Comparison of ENCODE assay signal across 18 cellular contexts in the genomic region with DNA sequence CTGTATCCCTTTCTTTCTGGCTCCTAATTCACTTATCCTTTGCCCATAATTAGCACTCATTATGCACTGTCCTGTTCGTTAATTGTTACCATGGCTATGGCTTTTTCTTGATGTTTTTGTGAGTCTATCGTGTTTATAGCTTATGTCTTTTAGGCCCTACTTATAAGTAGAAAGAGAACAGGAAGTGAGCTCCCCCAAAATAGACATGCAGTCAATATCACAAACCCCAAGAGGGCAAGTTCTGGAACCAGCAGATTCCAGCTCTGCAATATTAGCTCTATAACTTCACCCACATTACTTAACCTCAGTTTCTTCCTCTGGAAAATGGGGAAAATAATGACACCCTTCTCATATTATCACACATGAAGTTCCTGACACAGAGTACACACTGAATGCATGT. TPM values are rescaled to one million over a fixed set of nuclear protein-coding genes. Genes with fewer than 3 reads are reported as not detected.
DNase-seq lines count a peak whose midpoint lies in the region; ATAC-seq and TF ChIP-seq lines count a peak whose summit lies in the region.
"Had no signal": no experiment of that assay in that cellular context is flagged by ENCODE, and none has a peak within 500 bp of the region (broad histone marks: within the 10 kb centered on the region; RNA-seq: fewer than 3 reads in every experiment).

No MANE protein-coding gene starts in this region.

- H2BK12ac ChIP-seq in H9 (ENCODE audit: insufficient read length, low read depth, low read length): no peak overlapping the region

- no peak overlapping the region for H4K8ac ChIP-seq in H9 (replicated peaks; ENCODE audit: insufficient read length, low read depth, low read length)

- TF ChIP-seq CTCF in dorsolateral prefrontal cortex (IDR thresholded peaks at IDR 0.05 in 54 of 56, conservative IDR thresholded peaks at IDR 0.05 in 2 of 56; ENCODE audit: low read depth in 1 of 56, partially characterized antibody in 56 of 56) (no peak), H9 (conservative IDR thresholded peaks at IDR 0.05) (no peak)

- no peaks in the 10 kb centered on the region; the same call in 1 of the 2 replicates for H3K4me1 ChIP-seq in H9 (ENCODE audit: insufficient read depth, low read length)

- H3K27me3 ChIP-seq in dorsolateral prefrontal cortex (peaks cover 0 to 7% (median 0%) of the 10 kb centered on the region in 45 donors), H9 (ENCODE audit: insufficient read depth, low read length) (no peaks in the 10 kb centered on the region)

- H4K20me1 ChIP-seq in H9 (ENCODE audit: control insufficient read depth, insufficient read depth, insufficient read length): no peaks in the 10 kb centered on the region

- no peak overlapping the region for H2BK20ac ChIP-seq in H9 (ENCODE audit: low read depth, low read length, poor library complexity, severe bottlenecking)

- H3K36me3 Mint-ChIP-seq in H9 (ENCODE audit: insufficient read depth in 1 of 3, low read depth in 3 of 3): no peaks in the 10 kb centered on the region
- H3K36me3 Mint-ChIP-seq: activated naive CD8-positive, alpha-beta T cell had no signal

- no peaks in the 10 kb centered on the region for H3K79me1 ChIP-seq in H9 (ENCODE audit: insufficient read depth, low read depth, low read length, poor library complexity, severe bottlenecking)

- no peak for TF ChIP-seq POLR2A in GM18505 (IDR thresholded peaks at IDR 0.05; ENCODE audit: borderline replicate concordance, extremely low read depth, insufficient read depth, insufficient read length)

- no CpG with 5 or more reads among the region's 2 CpGs for WGBS in H9 (ENCODE audit: extremely low coverage, insufficient read length, low lambda C conversion rate)

- H3K27ac Mint-ChIP-seq in H9: no peak overlapping the region
- H3K27ac Mint-ChIP-seq: activated naive CD8-positive, alpha-beta T cell had no signal

- no peak overlapping the region for H4K91ac ChIP-seq in H9 (ENCODE audit: insufficient read length, low read depth, low read length)

- no peak overlapping the region for H3K4me3 ChIP-seq in dorsolateral prefrontal cortex

- no peak overlapping the region for H3K18ac ChIP-seq in H9 (ENCODE audit: insufficient read length, low read depth, low read length)

- peaks cover 12% of the 10 kb centered on the region for H3K27me3 Mint-ChIP-seq in H9 (ENCODE audit: low read depth)

- no peak overlapping the region for H3T11ph ChIP-seq in H9 (ENCODE audit: low read length)

- H3K23me2 ChIP-seq in H9 (ENCODE audit: insufficient read length, low read depth, low read length, poor library complexity, severe bottlenecking): no peaks in the 10 kb centered on the region

- H3K27ac ChIP-seq in dorsolateral prefrontal cortex (peak overlapping the region in 1 of 59 donors; percentile 34), H9 (ENCODE audit: insufficient read length, low read depth, low read length) (no peak overlapping the region)

- H3K9me3 Mint-ChIP-seq in H9: no peaks in the 10 kb centered on the region

- no peak overlapping the region for H2AK5ac ChIP-seq in H9 (ENCODE audit: insufficient read length, low read length)

- H3K56ac ChIP-seq in H9 (ENCODE audit: insufficient read length, low read depth, low read length): no peak overlapping the region

- no peak overlapping the region for H3K9ac ChIP-seq in H9 (ENCODE audit: extremely low read depth, insufficient read length, low read length)

- no peak overlapping the region for H3K23ac ChIP-seq in H9 (ENCODE audit: insufficient read length, low read depth, low read length)

- DNase-seq in medulla oblongata (ENCODE audit: extremely low spot score): peak; percentile 48
- no peak for DNase-seq in dorsolateral prefrontal cortex
- no peak for DNase-seq in DMS 273 (lab: John Stamatoyannopoulos, UW; ENCODE audit: unreplicated experiment)
- no peak for DNase-seq in NCI-H146 (lab: John Stamatoyannopoulos, UW)
- DNase-seq in H9: no peak
- DNase-seq: activated T-cell treated with anti-CD3 and anti-CD28 coated beads, Interleukin-2, amount 50 U/mL, for 1 hour; DMS 273 treated with DMSO at 0.1 percent for 48 hours; effector memory CD4-positive, alpha-beta T cell; left cardiac atrium; NCI-H1048; NCI-H2171; SIG-M5; stimulated activated naive CD4-positive, alpha-beta T cell; T-helper 2 cell had no signal

- no peak overlapping the region for H3K14ac ChIP-seq in H9 (ENCODE audit: insufficient read depth, low read length)

- H2BK5ac ChIP-seq in H9 (ENCODE audit: insufficient read length, low read length): no peak overlapping the region

- no peak overlapping the region for H3K4me3 Mint-ChIP-seq in H9
- H3K4me3 Mint-ChIP-seq: activated naive CD8-positive, alpha-beta T cell had no signal

- intact Hi-C loops in dorsolateral prefrontal cortex (cut with DNase I): no loop called here

- no peaks in the 10 kb centered on the region for H3K9me3 ChIP-seq in H9 (ENCODE audit: control insufficient read depth, low read depth, low read length)

- H2BK15ac ChIP-seq in H9 (ENCODE audit: low read depth, low read length): no peak overlapping the region

- H4K5ac ChIP-seq in H9 (ENCODE audit: insufficient read length, low read depth, low read length): no peak overlapping the region

- H3K4me1 Mint-ChIP-seq in H9: peaks cover 6 to 7% of the 10 kb centered on the region in 2 experiments

- no peaks in the 10 kb centered on the region for H3K79me2 ChIP-seq in H9 (ENCODE audit: insufficient read depth, low read length)

- no peak overlapping the region for H2AFZ ChIP-seq in H9 (ENCODE audit: low read length)

- H3K4ac ChIP-seq in H9 (ENCODE audit: low read depth, low read length): no peak overlapping the region

- ATAC-seq in GM18505 (IDR thresholded peaks at IDR 0.05; ENCODE audit: unreplicated experiment) (peak; percentile 63), GM21360 (IDR thresholded peaks at IDR 0.05; ENCODE audit: unreplicated experiment) (peak; percentile 70), HG03159 (IDR thresholded peaks at IDR 0.05; ENCODE audit: unreplicated experiment) (peak; percentile 56)
- ATAC-seq: left cardiac atrium had no signal

- no peak overlapping the region for H2BK120ac ChIP-seq in H9 (ENCODE audit: low read depth, low read length, poor library complexity, severe bottlenecking)

- no peak overlapping the region for H3K4me2 ChIP-seq in H9 (ENCODE audit: insufficient read depth, insufficient read length, low read length)

RNA-seq across cellular contexts. Expression of gene HS3ST1, which starts 7.4 kb away (rescaled TPM):
- total RNA-seq in dorsolateral prefrontal cortex (10 to 100 TPM in 4 of 120 experiments, 1 to 10 TPM in 116; 1.2 to 13.1 (median 5.2) TPM), H9 (2021) (0.04 and 0.20 TPM in 2 replicates)
